5 cellular contexts compared by ENCODE assay signal in the genomic region with DNA sequence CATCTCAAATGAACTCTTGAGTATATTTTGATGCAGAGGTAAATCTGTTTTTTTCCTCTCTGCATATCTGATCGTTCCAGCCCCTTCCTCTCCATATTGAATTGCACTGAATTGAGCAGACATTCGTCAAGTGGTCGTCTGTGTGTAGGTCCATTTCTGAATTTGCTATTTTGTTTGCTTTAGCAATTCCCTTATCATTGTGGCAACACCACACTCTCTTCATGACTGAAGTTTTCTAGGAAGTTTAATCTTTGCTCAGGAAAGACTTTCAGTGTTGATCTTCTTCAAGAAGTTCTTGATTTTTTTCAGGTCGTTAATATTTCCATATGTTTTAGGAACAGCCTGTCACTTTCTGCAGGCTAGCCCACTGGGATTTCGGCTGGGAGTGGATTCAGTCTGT.
"Had no signal": no experiment of that assay in that cellular context is flagged by ENCODE, and none has a peak within 500 bp of the region (broad histone marks: within the 10 kb centered on the region; RNA-seq: fewer than 3 reads in every experiment).

No MANE protein-coding gene starts in this region.

- H3K27ac Mint-ChIP-seq: GM23338, IgD-negative memory B cell had no signal

- H3K36me3 Mint-ChIP-seq: IgD-negative memory B cell had no signal

- ATAC-seq: GM23338 had no signal

- H3K4me3 ChIP-seq: GM23338 had no signal

- H3K4me3 Mint-ChIP-seq: GM23338, H9, IgD-negative memory B cell had no signal

- DNase-seq: H9, HCEC 1CT, KBM-7 had no signal

- H3K9me3 Mint-ChIP-seq: H9, IgD-negative memory B cell had no signal
